ENCODE assay signal across 9 cellular contexts in genomic region chr12:32533971-32534590, GRCh38.
DNase-seq lines count a peak whose midpoint lies in the region; ATAC-seq and TF ChIP-seq lines count a peak whose summit lies in the region.
"Had no signal": no experiment of that assay in that cellular context is flagged by ENCODE, and none has a peak within 500 bp of the region (broad histone marks: within the 10 kb centered on the region; RNA-seq: fewer than 3 reads in every experiment).

No MANE protein-coding gene starts in this region.

- peak overlapping the region; percentile 95 for H3K4me2 ChIP-seq in OCI-LY1 (ENCODE audit: low read length)

- peaks cover 6% of the 10 kb centered on the region; the same call in 1 of the 2 replicates for H3F3A ChIP-seq in OCI-LY1 (ENCODE audit: insufficient read depth, low read length)

- no peaks in the 10 kb centered on the region for H3K9me2 ChIP-seq in OCI-LY1 (ENCODE audit: low read depth, low read length)

- peak; percentile 33 for DNase-seq in GM13976 (ENCODE audit: low spot score)
- peak; percentile 77 for DNase-seq in epithelial cell of esophagus (ENCODE audit: low read depth)
- DNase-seq in NCI-H128 (lab: John Stamatoyannopoulos, UW; ENCODE audit: unreplicated experiment), result no peak
- DNase-seq in SK-N-DZ (ENCODE audit: low spot score), result no peak
- no peak for DNase-seq in SKM-1 (lab: John Stamatoyannopoulos, UW; ENCODE audit: unreplicated experiment)
- DNase-seq: activated naive CD8-positive, alpha-beta T cell treated with anti-CD3 and anti-CD28 coated beads, Interleukin-2, amount 10 ng/mL, durations not matched to agents 7 days and 5 days had no signal

- peak overlapping the region; percentile 78 for H3K27ac ChIP-seq in OCI-LY1 (ENCODE audit: low read depth, low read length, poor library complexity, severe bottlenecking)
- peak overlapping the region; percentile 3 for H3K27ac ChIP-seq in muscle layer of colon (ENCODE audit: low read depth, low read length)

- H3K79me2 ChIP-seq in OCI-LY1 (ENCODE audit: insufficient read depth, low read length), result peaks cover 31% of the 10 kb centered on the region

- no peaks in the 10 kb centered on the region for H4K20me1 ChIP-seq in OCI-LY1 (ENCODE audit: insufficient read depth, low read length)

- H3K9me3 ChIP-seq in OCI-LY1 (ENCODE audit: low read length) (no peaks in the 10 kb centered on the region), muscle layer of colon (ENCODE audit: low read length) (no peaks in the 10 kb centered on the region)

- H3K4me1 ChIP-seq in OCI-LY1 (ENCODE audit: insufficient read depth, low read length, severe bottlenecking) (peaks cover 74% of the 10 kb centered on the region), muscle layer of colon (ENCODE audit: insufficient read depth, low read length) (peaks cover 3% of the 10 kb centered on the region)

- H2AFZ ChIP-seq in OCI-LY1 (ENCODE audit: low read length), result no peak overlapping the region

- in situ Hi-C loops in GM13976 (cut with MboI; ENCODE audit: low sequenced_read_pairs, unreplicated experiment), result no loop called here

- TF ChIP-seq CTCF in GM13976 (IDR thresholded peaks at IDR 0.05; ENCODE audit: borderline replicate concordance, control extremely low read depth, extremely low read depth, insufficient read depth, missing control alignments), result no peak
- TF ChIP-seq CTCF in OCI-LY1 (IDR thresholded peaks at IDR 0.05; ENCODE audit: low read length), result no peak
- no peak for TF ChIP-seq CTCF in epithelial cell of esophagus (IDR thresholded peaks at IDR 0.05; ENCODE audit: insufficient read depth, low read depth, low read length, missing control alignments)

- ATAC-seq in HG02610 (IDR thresholded peaks at IDR 0.05; ENCODE audit: unreplicated experiment), result peak; percentile 48

- H3K27me3 ChIP-seq in OCI-LY1 (ENCODE audit: insufficient read depth, low read length), result no peaks in the 10 kb centered on the region
- no peaks in the 10 kb centered on the region for H3K27me3 ChIP-seq in muscle layer of colon (ENCODE audit: control insufficient read depth in 1 of 2, insufficient read depth in 2 of 2, low read length in 2 of 2)

- H3K36me3 ChIP-seq in OCI-LY1 (ENCODE audit: insufficient read depth, low read length), result no peaks in the 10 kb centered on the region
- H3K36me3 ChIP-seq in muscle layer of colon (ENCODE audit: insufficient read depth, low read length), result no peaks in the 10 kb centered on the region

- H3K4me3 ChIP-seq in OCI-LY1 (ENCODE audit: low read depth, low read length, poor library complexity, severe bottlenecking) (peak overlapping the region; percentile 70), epithelial cell of esophagus (ENCODE audit: low read length) (no peak overlapping the region), muscle layer of colon (ENCODE audit: low read depth in 1 of 2, low read length in 2 of 2) (peak overlapping the region; percentile 6 to 42)

- H3K9ac ChIP-seq in OCI-LY1 (ENCODE audit: low read length) (peak overlapping the region; percentile 82), muscle layer of colon (ENCODE audit: low read length) (peak overlapping the region; percentile 27)

Comparison
In these comparisons a context has a peak if more than half of its experiments do, and no peak if none do; other contexts are left out.
1. DNase-seq: peak in GM13976 (single experiment) and epithelial cell of esophagus (single experiment); none in NCI-H128 (single experiment), SK-N-DZ (single experiment) and SKM-1 (single experiment).